Comparison of ENCODE assay signal across 15 cellular contexts in the genomic region with DNA sequence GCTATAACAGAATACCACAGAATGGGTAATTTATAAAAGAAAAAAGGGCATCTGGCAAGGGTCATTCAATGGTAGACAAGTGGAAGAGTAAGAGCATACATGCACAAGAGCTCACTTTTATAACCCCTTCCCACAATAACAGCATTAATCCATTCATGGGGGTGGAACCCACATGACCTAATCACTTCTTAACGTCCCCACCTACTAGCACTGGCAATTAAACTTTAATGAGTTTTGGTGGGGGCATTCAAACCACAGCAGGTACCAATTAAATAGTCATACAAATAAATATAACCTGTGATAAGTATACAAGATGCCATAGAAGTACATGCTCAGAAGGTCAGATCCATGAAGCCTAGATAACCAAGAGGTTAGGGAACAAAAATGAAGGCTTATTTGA. TPM values are rescaled to one million over a fixed set of nuclear protein-coding genes. Genes with fewer than 3 reads are reported as not detected.
DNase-seq lines count a peak whose midpoint lies in the region; ATAC-seq and TF ChIP-seq lines count a peak whose summit lies in the region.
"Had no signal": no experiment of that assay in that cellular context is flagged by ENCODE, and none has a peak within 500 bp of the region (broad histone marks: within the 10 kb centered on the region; RNA-seq: fewer than 3 reads in every experiment).

No MANE protein-coding gene starts in this region.

- no peak overlapping the region for H3K4me3 ChIP-seq in GM23338

- CTCF ChIA-PET in GM10248 (lab: Yijun Ruan, JAX): interaction anchor here (1.7 to 4.0 kb wide), 2 partner anchors 12 to 27 kb away, joined by 4 to 12 read pairs; no protein-coding TSS in a partner anchor

- H3K9me3 Mint-ChIP-seq in activated T-cell treated with anti-CD3 and anti-CD28 coated beads, Interleukin-2, amount 50 U/mL, for 72 hours: no peaks in the 10 kb centered on the region
- no peaks in the 10 kb centered on the region for H3K9me3 Mint-ChIP-seq in activated T-cell treated with anti-CD3 and anti-CD28 coated beads, Interleukin-2, amount 50 U/mL, for 24 hours
- no peaks in the 10 kb centered on the region for H3K9me3 Mint-ChIP-seq in GM23338
- H3K9me3 Mint-ChIP-seq in central memory CD8-positive, alpha-beta T cell: no peaks in the 10 kb centered on the region
- no peaks in the 10 kb centered on the region for H3K9me3 Mint-ChIP-seq in stimulated activated effector memory CD8-positive, alpha-beta T cell treated with anti-CD3 and anti-CD28 coated beads, Interleukin-12 subunit alpha, Interleukin-12 subunit beta, amount 100 ng/mL, for 72 hours
- H3K9me3 Mint-ChIP-seq: CD4-positive, alpha-beta T cell had no signal

- POLR2A ChIA-PET in GM10248 (lab: Yijun Ruan, JAX): no interaction called here

- ATAC-seq in activated T-cell treated with anti-CD3 and anti-CD28 coated beads, Interleukin-2, amount 50 U/mL, for 72 hours (replicated peaks in 1 of 2): no peak
- ATAC-seq in GM23338: no peak
- ATAC-seq in central memory CD8-positive, alpha-beta T cell (replicated peaks; ENCODE audit: extremely low read depth, poor library complexity, severe bottlenecking): no peak
- no peak for ATAC-seq in stimulated activated effector memory CD8-positive, alpha-beta T cell treated with anti-CD3 and anti-CD28 coated beads, Interleukin-12 subunit alpha, Interleukin-12 subunit beta, amount 100 ng/mL, for 72 hours
- ATAC-seq: HCT116 had no signal

- TF ChIP-seq CTCF in GM23338 (conservative IDR thresholded peaks at IDR 0.05; ENCODE audit: low read depth in 2 of 2) (no peak), GM10248 (IDR thresholded peaks at IDR 0.05; ENCODE audit: control extremely low read depth, extremely low read depth, low read depth, missing control alignments) (no peak)

- H3K9me2 ChIP-seq in GM23338 (ENCODE audit: insufficient read depth): no peaks in the 10 kb centered on the region

- 0 out of 2 replicates have a peak, but pooled peaks cover 5% of the 10 kb centered on the region for H4K20me1 ChIP-seq in GM23338 (replicated peaks; ENCODE audit: insufficient read depth)

- H3K27ac Mint-ChIP-seq in activated T-cell treated with anti-CD3 and anti-CD28 coated beads, Interleukin-2, amount 50 U/mL, for 72 hours: peak overlapping the region; percentile 43
- H3K27ac Mint-ChIP-seq in activated T-cell treated with anti-CD3 and anti-CD28 coated beads, Interleukin-2, amount 50 U/mL, for 24 hours: no peak overlapping the region
- 0 out of 2 replicates have a peak overlapping the region, but pooled peaks have one; percentile 22 for H3K27ac Mint-ChIP-seq in GM23338
- H3K27ac Mint-ChIP-seq in central memory CD8-positive, alpha-beta T cell (ENCODE audit: low read depth): peak overlapping the region; percentile 25
- peak overlapping the region; percentile 27 for H3K27ac Mint-ChIP-seq in stimulated activated effector memory CD8-positive, alpha-beta T cell treated with anti-CD3 and anti-CD28 coated beads, Interleukin-12 subunit alpha, Interleukin-12 subunit beta, amount 100 ng/mL, for 72 hours
- H3K27ac Mint-ChIP-seq: B cell had no signal

- H3K36me3 Mint-ChIP-seq in activated T-cell treated with anti-CD3 and anti-CD28 coated beads, Interleukin-2, amount 50 U/mL, for 72 hours (ENCODE audit: insufficient read depth in 2 of 2): peaks cover 2% of the 10 kb centered on the region in 2 donors
- H3K36me3 Mint-ChIP-seq in activated T-cell treated with anti-CD3 and anti-CD28 coated beads, Interleukin-2, amount 50 U/mL, for 24 hours (ENCODE audit: low read depth): peaks cover 33% of the 10 kb centered on the region
- no peaks in the 10 kb centered on the region for H3K36me3 Mint-ChIP-seq in GM23338 (ENCODE audit: low read depth)
- peaks cover 8% of the 10 kb centered on the region for H3K36me3 Mint-ChIP-seq in central memory CD8-positive, alpha-beta T cell (ENCODE audit: insufficient read depth)
- H3K36me3 Mint-ChIP-seq in stimulated activated effector memory CD8-positive, alpha-beta T cell treated with anti-CD3 and anti-CD28 coated beads, Interleukin-12 subunit alpha, Interleukin-12 subunit beta, amount 100 ng/mL, for 72 hours: peaks cover 17% of the 10 kb centered on the region

- H3K79me2 ChIP-seq in GM23338 (replicated peaks; ENCODE audit: insufficient read depth): peaks cover 26% of the 10 kb centered on the region

- no peaks in the 10 kb centered on the region for H3K4me1 ChIP-seq in GM23338 (ENCODE audit: insufficient read depth)

- no peak for DNase-seq in activated T-cell treated with anti-CD3 and anti-CD28 coated beads, Interleukin-2, amount 50 U/mL, for 72 hours
- DNase-seq in activated T-cell treated with anti-CD3 and anti-CD28 coated beads, Interleukin-2, amount 50 U/mL, for 24 hours: no peak
- DNase-seq in GM23338 (ENCODE audit: low spot score): no peak
- DNase-seq in central memory CD8-positive, alpha-beta T cell (ENCODE audit: low spot score in 2 of 2): no peak
- no peak for DNase-seq in stimulated activated effector memory CD8-positive, alpha-beta T cell treated with anti-CD3 and anti-CD28 coated beads, Interleukin-12 subunit alpha, Interleukin-12 subunit beta, amount 100 ng/mL, for 72 hours (ENCODE audit: low spot score in 2 of 2)
- no peak for DNase-seq in GM10248 (ENCODE audit: extremely low spot score)
- no peak for DNase-seq in ureter (ENCODE audit: low spot score)
- DNase-seq in GM19238 (ENCODE audit: insufficient read length, low spot score): no peak
- DNase-seq: C1 segment of cervical spinal cord; CD4-positive, alpha-beta T cell; DND-41; GDM1 had no signal

- no peaks in the 10 kb centered on the region for H3F3A ChIP-seq in GM23338 (replicated peaks; ENCODE audit: low read depth)

- no peak overlapping the region for H3K4me3 Mint-ChIP-seq in activated T-cell treated with anti-CD3 and anti-CD28 coated beads, Interleukin-2, amount 50 U/mL, for 72 hours
- no peak overlapping the region for H3K4me3 Mint-ChIP-seq in activated T-cell treated with anti-CD3 and anti-CD28 coated beads, Interleukin-2, amount 50 U/mL, for 24 hours
- H3K4me3 Mint-ChIP-seq in GM23338: no peak overlapping the region
- no peak overlapping the region for H3K4me3 Mint-ChIP-seq in central memory CD8-positive, alpha-beta T cell
- H3K4me3 Mint-ChIP-seq in stimulated activated effector memory CD8-positive, alpha-beta T cell treated with anti-CD3 and anti-CD28 coated beads, Interleukin-12 subunit alpha, Interleukin-12 subunit beta, amount 100 ng/mL, for 72 hours: no peak overlapping the region
- H3K4me3 Mint-ChIP-seq: B cell; CD4-positive, alpha-beta T cell had no signal

- peaks cover 7% of the 10 kb centered on the region for H3K4me1 Mint-ChIP-seq in activated T-cell treated with anti-CD3 and anti-CD28 coated beads, Interleukin-2, amount 50 U/mL, for 72 hours (ENCODE audit: low read depth)
- peaks cover 34% of the 10 kb centered on the region for H3K4me1 Mint-ChIP-seq in activated T-cell treated with anti-CD3 and anti-CD28 coated beads, Interleukin-2, amount 50 U/mL, for 24 hours (ENCODE audit: low read depth)
- H3K4me1 Mint-ChIP-seq in GM23338: peaks cover 3% of the 10 kb centered on the region
- peaks cover 43% of the 10 kb centered on the region for H3K4me1 Mint-ChIP-seq in central memory CD8-positive, alpha-beta T cell
- H3K4me1 Mint-ChIP-seq in stimulated activated effector memory CD8-positive, alpha-beta T cell treated with anti-CD3 and anti-CD28 coated beads, Interleukin-12 subunit alpha, Interleukin-12 subunit beta, amount 100 ng/mL, for 72 hours: peaks cover 35% of the 10 kb centered on the region

- H3K36me3 ChIP-seq in GM23338 (ENCODE audit: insufficient read depth): no peaks in the 10 kb centered on the region

- H3K27me3 ChIP-seq in GM23338 (ENCODE audit: insufficient read depth): no peaks in the 10 kb centered on the region

- no peak overlapping the region for H2AFZ ChIP-seq in GM23338

- no peak overlapping the region for H3K4me2 ChIP-seq in GM23338

- H3K27ac ChIP-seq in GM23338 (ENCODE audit: low read depth): no peak overlapping the region
- H3K27ac ChIP-seq: HL-60 had no signal

- H3K27me3 Mint-ChIP-seq in activated T-cell treated with anti-CD3 and anti-CD28 coated beads, Interleukin-2, amount 50 U/mL, for 72 hours (ENCODE audit: low read depth): no peaks in the 10 kb centered on the region
- no peaks in the 10 kb centered on the region for H3K27me3 Mint-ChIP-seq in activated T-cell treated with anti-CD3 and anti-CD28 coated beads, Interleukin-2, amount 50 U/mL, for 24 hours
- H3K27me3 Mint-ChIP-seq in GM23338 (ENCODE audit: insufficient read depth, low read depth, poor library complexity): no peaks in the 10 kb centered on the region
- no peaks in the 10 kb centered on the region for H3K27me3 Mint-ChIP-seq in central memory CD8-positive, alpha-beta T cell
- H3K27me3 Mint-ChIP-seq: B cell; CD4-positive, alpha-beta T cell had no signal

TF ChIP-seq in GM23338, 12 proteins besides CTCF, POLR2A, EP300 and RAD21 (continues in another document):
- TF ChIP-seq STAT1 (IDR thresholded peaks at IDR 0.05; ENCODE audit: unreplicated experiment) (no peak), NANOG (IDR thresholded peaks at IDR 0.05; ENCODE audit: borderline replicate concordance) (no peak), EZH2phosphoT487 (IDR thresholded peaks at IDR 0.05; ENCODE audit: unreplicated experiment) (no peak)

RNA-seq across cellular contexts. Expression of gene ROCK1, which starts 48.6 kb away (rescaled TPM):
- total RNA-seq in activated T-cell treated with anti-CD3 and anti-CD28 coated beads, Interleukin-2, amount 50 U/mL, for 72 hours: 10 to 100 TPM; 62.5 to 67.5 TPM
- total RNA-seq in GM23338 (2014; rRNA removed; shearing (Covaris generic)): 37.2 and 39.5 TPM in 2 replicates
- 36.5 and 42.8 TPM in 2 replicates for polyA plus RNA-seq in GM23338 (2016; fragmentation: Nextera tagmentation; extraction: Ambion mirVana)
- 70.2 TPM for total RNA-seq in ureter
